Comparison of ENCODE assay signal across 1 cellular context in genomic region chr17:62444063-62444462, GRCh38.
TF ChIP-seq lines count a peak whose summit lies in the region.

No MANE protein-coding gene starts in this region.

TF ChIP-seq in HepG2, 621 proteins besides CTCF, POLR2A, EP300 and RAD21:
- TF ChIP-seq FOXO1 (CRISPR knock-in tag; IDR thresholded peaks at IDR 0.05) (no peak), ZSCAN30 (CRISPR knock-in tag; IDR thresholded peaks at IDR 0.05) (no peak), ZBTB46 (CRISPR knock-in tag; IDR thresholded peaks at IDR 0.05; ENCODE audit: borderline replicate concordance) (no peak), PHF21A (CRISPR knock-in tag; IDR thresholded peaks at IDR 0.05) (no peak), CEBPG (CRISPR knock-in tag; IDR thresholded peaks at IDR 0.05) (no peak), JDP2 (CRISPR knock-in tag; IDR thresholded peaks at IDR 0.05; ENCODE audit: borderline replicate concordance) (no peak), ZNF891 (CRISPR knock-in tag; IDR thresholded peaks at IDR 0.05) (no peak), ZNF879 (CRISPR knock-in tag; IDR thresholded peaks at IDR 0.05) (no peak), U2AF2 (IDR thresholded peaks at IDR 0.05; ENCODE audit: low read depth, low read length) (no peak), ZNF138 (CRISPR knock-in tag; IDR thresholded peaks at IDR 0.05; ENCODE audit: low read depth) (no peak), PRMT3 (CRISPR knock-in tag; IDR thresholded peaks at IDR 0.05; ENCODE audit: borderline replicate concordance, low read depth) (no peak), ZNF572 (CRISPR knock-in tag; IDR thresholded peaks at IDR 0.05) (no peak), MXD4 (CRISPR knock-in tag; IDR thresholded peaks at IDR 0.05) (no peak)
